In genomic region chr2:108297436-108298141, GRCh38 we compare ENCODE assay signal across 20 cellular contexts. TPM values are rescaled to one million over a fixed set of nuclear protein-coding genes. Genes with fewer than 3 reads are reported as not detected.
DNase-seq lines count a peak whose midpoint lies in the region; ATAC-seq, FAIRE-seq and TF ChIP-seq lines count a peak whose summit lies in the region.
"Had no signal": no experiment of that assay in that cellular context is flagged by ENCODE, and none has a peak within 500 bp of the region (broad histone marks: within the 10 kb centered on the region; RNA-seq: fewer than 3 reads in every experiment).

No MANE protein-coding gene starts in this region.

- FAIRE-seq in bronchial epithelial cell (lab: Jason Lieb, UNC) = no peak
- FAIRE-seq: GM12891 had no signal

- intact Hi-C loops in naive thymus-derived CD4-positive, alpha-beta T cell (cut with micrococcal nuclease) = no loop called here

- H3K9me3 ChIP-seq in MG63 = no peaks in the 10 kb centered on the region
- H3K9me3 ChIP-seq in naive thymus-derived CD4-positive, alpha-beta T cell (ENCODE audit: control insufficient read depth in 2 of 3, low read length in 3 of 3) = no peaks in the 10 kb centered on the region
- H3K9me3 ChIP-seq: ascending aorta had no signal

- no peak overlapping the region for H3K4me3 Mint-ChIP-seq in naive thymus-derived CD4-positive, alpha-beta T cell
- H3K4me3 Mint-ChIP-seq: stimulated activated naive CD8-positive, alpha-beta T cell treated with anti-CD3 and anti-CD28 coated beads, Interleukin-15, amount 100 ng/mL, for 72 hours had no signal

- peaks cover 0 to 8% (median 2%) of the 10 kb centered on the region in 5 donors for H3K27me3 Mint-ChIP-seq in naive thymus-derived CD4-positive, alpha-beta T cell
- H3K27me3 Mint-ChIP-seq: stimulated activated naive CD8-positive, alpha-beta T cell treated with anti-CD3 and anti-CD28 coated beads, Interleukin-15, amount 100 ng/mL, for 72 hours had no signal

- no peak for TF ChIP-seq CTCF in bronchial epithelial cell (IDR thresholded peaks at IDR 0.05; ENCODE audit: insufficient read depth, low read length, severe bottlenecking)

- H3K27ac ChIP-seq in substantia nigra (ENCODE audit: low read depth, low read length, poor library complexity, severe bottlenecking) = no peak overlapping the region
- H3K27ac ChIP-seq in naive thymus-derived CD4-positive, alpha-beta T cell (ENCODE audit: low read depth, low read length) = no peak overlapping the region
- H3K27ac ChIP-seq: ascending aorta; BLaER1 treated with 17β-estradiol and CSF1 and Interleukin-3, amounts not matched to agents 10 nM and 100 nM had no signal

- H3K36me3 Mint-ChIP-seq in naive thymus-derived CD4-positive, alpha-beta T cell = no peaks in the 10 kb centered on the region

- no peaks in the 10 kb centered on the region for H3K4me1 ChIP-seq in naive thymus-derived CD4-positive, alpha-beta T cell (ENCODE audit: control insufficient read depth in 2 of 2, insufficient read depth in 2 of 2, low read length in 2 of 2)
- H3K4me1 ChIP-seq: ascending aorta had no signal

- CTCF ChIA-PET in naive thymus-derived CD4-positive, alpha-beta T cell (lab: Charles Lee) = no interaction called here

- H3K27me3 ChIP-seq in MG63 (no peaks in the 10 kb centered on the region), bronchial epithelial cell (ENCODE audit: control insufficient read depth, insufficient read depth, low read length) (no peaks in the 10 kb centered on the region)
- no peaks in the 10 kb centered on the region for H3K27me3 ChIP-seq in naive thymus-derived CD4-positive, alpha-beta T cell (ENCODE audit: control insufficient read depth in 2 of 2, insufficient read depth in 2 of 2, low read length in 2 of 2)
- H3K27me3 ChIP-seq: ascending aorta; BLaER1 treated with 17β-estradiol and CSF1 and Interleukin-3, amounts not matched to agents 10 nM and 100 nM had no signal

- H3K4me1 Mint-ChIP-seq in naive thymus-derived CD4-positive, alpha-beta T cell = no peaks in the 10 kb centered on the region
- H3K4me1 Mint-ChIP-seq: stimulated activated naive CD8-positive, alpha-beta T cell treated with anti-CD3 and anti-CD28 coated beads, Interleukin-15, amount 100 ng/mL, for 72 hours had no signal

- no peak overlapping the region for H3K27ac Mint-ChIP-seq in naive thymus-derived CD4-positive, alpha-beta T cell
- H3K27ac Mint-ChIP-seq: activated T-helper 2 cell treated with anti-CD3 and anti-CD28 coated beads, Interferon-gamma antibody, Interleukin-2, Interleukin-4, amounts not matched to agents 10 μg/mL and 5 μg/mL and 100 μg/mL, durations not matched to agents 14 hours and 24 hours and 36 hours; stimulated activated naive CD8-positive, alpha-beta T cell treated with anti-CD3 and anti-CD28 coated beads, Interleukin-15, amount 100 ng/mL, for 72 hours had no signal

- POLR2A ChIA-PET in naive thymus-derived CD4-positive, alpha-beta T cell (lab: Charles Lee) = no interaction called here

- no peak for ATAC-seq in naive thymus-derived CD4-positive, alpha-beta T cell
- ATAC-seq in HG02981 (IDR thresholded peaks at IDR 0.05; ENCODE audit: unreplicated experiment) = no peak
- ATAC-seq: stimulated activated naive CD8-positive, alpha-beta T cell treated with anti-CD3 and anti-CD28 coated beads, Interleukin-15, amount 100 ng/mL, for 72 hours had no signal

- no peak overlapping the region for H3K4me3 ChIP-seq in MG63
- H3K4me3 ChIP-seq in bronchial epithelial cell (ENCODE audit: low read depth, low read length) = no peak overlapping the region
- no peak overlapping the region for H3K4me3 ChIP-seq in naive thymus-derived CD4-positive, alpha-beta T cell (ENCODE audit: low read length)
- H3K4me3 ChIP-seq: ascending aorta; BLaER1 treated with 17β-estradiol and CSF1 and Interleukin-3, amounts not matched to agents 10 nM and 100 nM had no signal

- peak; percentile 75 for DNase-seq in Daoy (ENCODE audit: low read depth)
- peak; percentile 53 for DNase-seq in MG63
- DNase-seq in bronchial epithelial cell (ENCODE audit: low read depth) = peak; percentile 72
- DNase-seq in non-pigmented ciliary epithelial cell (ENCODE audit: low read depth) = peak; percentile 42
- no peak for DNase-seq in substantia nigra (lab: John Stamatoyannopoulos, UW)
- no peak for DNase-seq in naive thymus-derived CD4-positive, alpha-beta T cell
- no peak for DNase-seq in NCI-H2107 treated with DMSO at 0.1 percent for 48 hours (lab: John Stamatoyannopoulos, UW; ENCODE audit: unreplicated experiment)
- DNase-seq: activated CD4-positive, alpha-beta T cell treated with anti-CD3 and anti-CD28 coated beads, Interleukin-2, amount 50 U/mL, for 4 hours; DMS79; foreskin melanocyte; NK-92 treated with Interleukin-12 subunit alpha and Interleukin-12 subunit beta, amount 100 ng/mL, for 24 hours; SHP77 treated with DMSO at 0.1 percent for 48 hours; stimulated activated naive CD8-positive, alpha-beta T cell treated with anti-CD3 and anti-CD28 coated beads, Interleukin-15, amount 100 ng/mL, for 72 hours had no signal

- H3K36me3 ChIP-seq in MG63 (no peaks in the 10 kb centered on the region), bronchial epithelial cell (ENCODE audit: control insufficient read depth, insufficient read depth, low read length) (no peaks in the 10 kb centered on the region)
- H3K36me3 ChIP-seq in naive thymus-derived CD4-positive, alpha-beta T cell (ENCODE audit: control insufficient read depth in 2 of 3, insufficient read depth in 3 of 3, low read length in 3 of 3) = no peaks in the 10 kb centered on the region
- H3K36me3 ChIP-seq: ascending aorta; BLaER1 treated with 17β-estradiol and CSF1 and Interleukin-3, amounts not matched to agents 10 nM and 100 nM had no signal

- H3K9me3 Mint-ChIP-seq in naive thymus-derived CD4-positive, alpha-beta T cell = peaks cover 0 to 1% (median 0%) of the 10 kb centered on the region in 11 donors
- H3K9me3 Mint-ChIP-seq: activated T-helper 2 cell treated with anti-CD3 and anti-CD28 coated beads, Interferon-gamma antibody, Interleukin-2, Interleukin-4, amounts not matched to agents 10 μg/mL and 5 μg/mL and 100 μg/mL, durations not matched to agents 14 hours and 24 hours and 36 hours; stimulated activated naive CD8-positive, alpha-beta T cell treated with anti-CD3 and anti-CD28 coated beads, Interleukin-15, amount 100 ng/mL, for 72 hours had no signal

RNA-seq across cellular contexts. Expression of gene SULT1C2, which starts 8.9 kb away (rescaled TPM):
- 1.0 and 7.7 TPM in 2 replicates for total RNA-seq in Daoy (2014; rRNA removed; shearing (Covaris generic))
- total RNA-seq in MG63 (2014; rRNA removed; shearing (Covaris generic); ENCODE audit: low replicate concordance) = not detected in 2 replicates
- 0.13 TPM in 1 of 2 replicates, not detected in the other for total RNA-seq in bronchial epithelial cell
- not detected for total RNA-seq in naive thymus-derived CD4-positive, alpha-beta T cell
- not detected for polyA plus RNA-seq in naive thymus-derived CD4-positive, alpha-beta T cell
- total RNA-seq: activated T-helper 2 cell treated with anti-CD3 and anti-CD28 coated beads, Interferon-gamma antibody, Interleukin-2, Interleukin-4, amounts not matched to agents 10 μg/mL and 5 μg/mL and 100 μg/mL, durations not matched to agents 14 hours and 24 hours and 36 hours; ascending aorta had no signal

RNA-seq across cellular contexts. Expression of gene SULT1C3, which starts 57.8 kb away (rescaled TPM):
- not detected in 2 replicates for total RNA-seq in Daoy (2014; rRNA removed; shearing (Covaris generic))
- not detected in 2 replicates for total RNA-seq in MG63 (2014; rRNA removed; shearing (Covaris generic); ENCODE audit: low replicate concordance)
- not detected in 2 replicates for total RNA-seq in bronchial epithelial cell
- not detected for total RNA-seq in naive thymus-derived CD4-positive, alpha-beta T cell
- not detected for polyA plus RNA-seq in naive thymus-derived CD4-positive, alpha-beta T cell
- total RNA-seq: activated T-helper 2 cell treated with anti-CD3 and anti-CD28 coated beads, Interferon-gamma antibody, Interleukin-2, Interleukin-4, amounts not matched to agents 10 μg/mL and 5 μg/mL and 100 μg/mL, durations not matched to agents 14 hours and 24 hours and 36 hours; ascending aorta; mesenteric fat pad; osteocyte had no signal

Comparison
In these comparisons a context has a peak if more than half of its experiments do, and no peak if none do; other contexts are left out.
1. DNase-seq: peak in Daoy (single experiment), MG63 (single experiment), bronchial epithelial cell (single experiment) and non-pigmented ciliary epithelial cell (single experiment); none in substantia nigra (0 of 49), naive thymus-derived CD4-positive, alpha-beta T cell (0 of 9) and NCI-H2107 treated with DMSO at 0.1 percent for 48 hours (single experiment).